16 cellular contexts compared by ENCODE assay signal in genomic region chr1:154351363-154352068, GRCh38. TPM values are rescaled to one million over a fixed set of nuclear protein-coding genes. Genes with fewer than 3 reads are reported as not detected.
DNase-seq lines count a peak whose midpoint lies in the region; TF ChIP-seq lines count a peak whose summit lies in the region.
"Had no signal": no experiment of that assay in that cellular context is flagged by ENCODE, and none has a peak within 500 bp of the region (broad histone marks: within the 10 kb centered on the region; RNA-seq: fewer than 3 reads in every experiment).

No MANE protein-coding gene starts in this region.

- DNase-seq in activated naive CD8-positive, alpha-beta T cell treated with anti-CD3 and anti-CD28 coated beads for 36 hours, result no peak
- DNase-seq in NCI-H345 treated with DMSO at 0.1 percent for 48 hours (lab: John Stamatoyannopoulos, UW; ENCODE audit: unreplicated experiment), result peak; percentile 44
- no peak for DNase-seq in glutamatergic neuron
- no peak for DNase-seq in type B pancreatic cell (ENCODE audit: extremely low spot score, unreplicated experiment)
- no peak for DNase-seq in stimulated activated CD4-positive, alpha-beta T cell treated with anti-CD3 and anti-CD28 coated beads, Interleukin-4, amount 100 ng/mL, for 24 hours
- no peak for DNase-seq in NCI-H226
- no peak for DNase-seq in DMS79 (lab: John Stamatoyannopoulos, UW)
- DNase-seq: activated CD4-positive, alpha-beta T cell treated with anti-CD3 and anti-CD28 coated beads for 4 hours; GF-D8; SW 1271; uterus had no signal

- peak overlapping the region; percentile 32 for H3K4me3 Mint-ChIP-seq in activated naive CD8-positive, alpha-beta T cell
- H3K4me3 Mint-ChIP-seq in activated naive CD8-positive, alpha-beta T cell treated with anti-CD3 and anti-CD28 coated beads for 36 hours, result no peak overlapping the region
- peak overlapping the region; percentile 64 for H3K4me3 Mint-ChIP-seq in glutamatergic neuron (ENCODE audit: unreplicated experiment)
- H3K4me3 Mint-ChIP-seq in type B pancreatic cell, result peak overlapping the region; percentile 62

- peaks cover 3% of the 10 kb centered on the region for H3K36me3 Mint-ChIP-seq in activated naive CD8-positive, alpha-beta T cell
- H3K36me3 Mint-ChIP-seq in activated naive CD8-positive, alpha-beta T cell treated with anti-CD3 and anti-CD28 coated beads for 36 hours, result peaks cover 20% of the 10 kb centered on the region
- H3K36me3 Mint-ChIP-seq in glutamatergic neuron (ENCODE audit: unreplicated experiment) (peaks cover 4% of the 10 kb centered on the region), type B pancreatic cell (peaks cover 3% of the 10 kb centered on the region)

- H3K27ac Mint-ChIP-seq in activated naive CD8-positive, alpha-beta T cell, result peak overlapping the region; percentile 11
- H3K27ac Mint-ChIP-seq in activated naive CD8-positive, alpha-beta T cell treated with anti-CD3 and anti-CD28 coated beads for 36 hours, result no peak overlapping the region
- no peak overlapping the region for H3K27ac Mint-ChIP-seq in glutamatergic neuron (ENCODE audit: unreplicated experiment)
- peak overlapping the region; percentile 61 for H3K27ac Mint-ChIP-seq in type B pancreatic cell
- H3K27ac Mint-ChIP-seq: activated T-helper 2 cell treated with anti-CD3 and anti-CD28 coated beads, Interferon-gamma antibody, Interleukin-2, Interleukin-4, amounts not matched to agents 10 μg/mL and 5 μg/mL and 100 μg/mL, durations not matched to agents 14 hours and 24 hours and 36 hours; nephron had no signal

- H3K9me3 Mint-ChIP-seq in activated naive CD8-positive, alpha-beta T cell (ENCODE audit: low read depth), result no peaks in the 10 kb centered on the region
- no peaks in the 10 kb centered on the region for H3K9me3 Mint-ChIP-seq in activated naive CD8-positive, alpha-beta T cell treated with anti-CD3 and anti-CD28 coated beads for 36 hours
- peaks cover 4% of the 10 kb centered on the region for H3K9me3 Mint-ChIP-seq in glutamatergic neuron (ENCODE audit: unreplicated experiment)
- no peaks in the 10 kb centered on the region for H3K9me3 Mint-ChIP-seq in type B pancreatic cell
- H3K9me3 Mint-ChIP-seq: activated T-helper 2 cell treated with anti-CD3 and anti-CD28 coated beads, Interferon-gamma antibody, Interleukin-2, Interleukin-4, amounts not matched to agents 10 μg/mL and 5 μg/mL and 100 μg/mL, durations not matched to agents 14 hours and 24 hours and 36 hours; nephron had no signal

- TF ChIP-seq CTCF in glutamatergic neuron (IDR thresholded peaks at IDR 0.05; ENCODE audit: partially characterized antibody, unreplicated experiment) (no peak), type B pancreatic cell (conservative IDR thresholded peaks at IDR 0.05) (no peak)

- no peaks in the 10 kb centered on the region for H3K27me3 Mint-ChIP-seq in activated naive CD8-positive, alpha-beta T cell
- peaks cover 4% of the 10 kb centered on the region for H3K27me3 Mint-ChIP-seq in activated naive CD8-positive, alpha-beta T cell treated with anti-CD3 and anti-CD28 coated beads for 36 hours
- H3K27me3 Mint-ChIP-seq in glutamatergic neuron (ENCODE audit: unreplicated experiment) (peaks cover 12% of the 10 kb centered on the region), type B pancreatic cell (peaks cover 10% of the 10 kb centered on the region)

- H3K4me1 Mint-ChIP-seq in activated naive CD8-positive, alpha-beta T cell (ENCODE audit: low read depth), result peaks cover 50% of the 10 kb centered on the region
- H3K4me1 Mint-ChIP-seq in activated naive CD8-positive, alpha-beta T cell treated with anti-CD3 and anti-CD28 coated beads for 36 hours, result peaks cover 39% of the 10 kb centered on the region
- H3K4me1 Mint-ChIP-seq in glutamatergic neuron (ENCODE audit: low read depth, unreplicated experiment) (peaks cover 31% of the 10 kb centered on the region), type B pancreatic cell (ENCODE audit: unreplicated experiment) (peaks cover 31% of the 10 kb centered on the region)

RNA-seq across cellular contexts. Expression of gene ATP8B2, which starts 26.2 kb away (rescaled TPM):
- 10 to 100 TPM; 64.9 to 66.4 TPM for total RNA-seq in activated naive CD8-positive, alpha-beta T cell treated with anti-CD3 and anti-CD28 coated beads for 36 hours
- total RNA-seq in glutamatergic neuron (ENCODE audit: unreplicated experiment), result 68.7 TPM
- total RNA-seq in type B pancreatic cell (ENCODE audit: low replicate concordance), result 11.5 and 39.5 TPM in 2 replicates

RNA-seq across cellular contexts. Expression of gene AQP10, which starts 30.6 kb away (rescaled TPM):
- total RNA-seq in activated naive CD8-positive, alpha-beta T cell treated with anti-CD3 and anti-CD28 coated beads for 36 hours, result not detected
- not detected for total RNA-seq in glutamatergic neuron (ENCODE audit: unreplicated experiment)
- total RNA-seq in type B pancreatic cell (ENCODE audit: low replicate concordance), result 0.12 and 0.27 TPM in 2 replicates
- total RNA-seq: activated T-helper 2 cell treated with anti-CD3 and anti-CD28 coated beads, Interferon-gamma antibody, Interleukin-2, Interleukin-4, amounts not matched to agents 10 μg/mL and 5 μg/mL and 100 μg/mL, durations not matched to agents 14 hours and 24 hours and 36 hours; M059J; skeletal muscle tissue; uterus had no signal

RNA-seq across cellular contexts. Expression of gene IL6R, which starts 53.6 kb away (rescaled TPM):
- 1 to 10 TPM; 2.3 to 2.4 TPM for total RNA-seq in activated naive CD8-positive, alpha-beta T cell treated with anti-CD3 and anti-CD28 coated beads for 36 hours
- total RNA-seq in glutamatergic neuron (ENCODE audit: unreplicated experiment), result 1.6 TPM
- total RNA-seq in type B pancreatic cell (ENCODE audit: low replicate concordance), result 7.8 and 12.5 TPM in 2 replicates

Comparison
In these comparisons a context has a peak if more than half of its experiments do, and no peak if none do; other contexts are left out.
1. H3K27ac Mint-ChIP-seq: peak in activated naive CD8-positive, alpha-beta T cell (single experiment) and type B pancreatic cell (single experiment); none in activated naive CD8-positive, alpha-beta T cell treated with anti-CD3 and anti-CD28 coated beads for 36 hours (single experiment) and glutamatergic neuron (single experiment).